In genomic region chr7:69643708-69644445, GRCh38 we compare ENCODE assay signal across 2 cellular contexts.
TF ChIP-seq lines count a peak whose summit lies in the region.

No MANE protein-coding gene starts in this region.

TF ChIP-seq in GM23338, 12 proteins besides CTCF, POLR2A, EP300 and RAD21 (continued from another document):
- no peak for TF ChIP-seq ZNF331 (CRISPR knock-in tag; IDR thresholded peaks at IDR 0.05; ENCODE audit: low read depth)

TF ChIP-seq in H1, 55 proteins besides CTCF, POLR2A, EP300 and RAD21 (continued from another document):
- no peak for TF ChIP-seq CBX5 (IDR thresholded peaks at IDR 0.05; ENCODE audit: low read depth, low read length)
- no peak for TF ChIP-seq CHD7 (IDR thresholded peaks at IDR 0.05; ENCODE audit: insufficient replicate concordance, low read length)
TF ChIP-seq in H1: peak in this region for 0.
